In genomic region chr22:48575567-48576332, GRCh38 we compare ENCODE assay signal across 12 cellular contexts.
DNase-seq lines count a peak whose midpoint lies in the region; ATAC-seq and TF ChIP-seq lines count a peak whose summit lies in the region.
"Had no signal": no experiment of that assay in that cellular context is flagged by ENCODE, and none has a peak within 500 bp of the region (broad histone marks: within the 10 kb centered on the region; RNA-seq: fewer than 3 reads in every experiment).

No MANE protein-coding gene starts in this region.

- peaks cover 14% of the 10 kb centered on the region for H3K27me3 Mint-ChIP-seq in activated CD8-positive, alpha-beta T cell treated with anti-CD3 and anti-CD28 coated beads, Interleukin-2, amount 10 ng/mL, durations not matched to agents 7 days and 5 days (ENCODE audit: low read depth)
- peaks cover 24% of the 10 kb centered on the region for H3K27me3 Mint-ChIP-seq in activated CD8-positive, alpha-beta T cell treated with anti-CD3 and anti-CD28 coated beads for 36 hours
- H3K27me3 Mint-ChIP-seq in WTC11 (ENCODE audit: low read depth): peaks cover 17% of the 10 kb centered on the region

- H4K91ac ChIP-seq in mesenchymal stem cell (ENCODE audit: low read length): no peak overlapping the region

- H3K9me3 ChIP-seq in mesenchymal stem cell (ENCODE audit: control insufficient read depth, low read length): peaks cover 12% of the 10 kb centered on the region
- peaks cover 0 to 9% (median 0%) of the 10 kb centered on the region in 4 donors for H3K9me3 ChIP-seq in tibial nerve

- H3K36me3 ChIP-seq in mesenchymal stem cell (ENCODE audit: control insufficient read depth in 1 of 2, insufficient read depth in 2 of 2, low read depth in 1 of 2, low read length in 2 of 2) (no peaks in the 10 kb centered on the region), tibial nerve (no peaks in the 10 kb centered on the region)

- peaks cover 3% of the 10 kb centered on the region for H3K4me1 ChIP-seq in mesenchymal stem cell (ENCODE audit: control insufficient read depth, insufficient read depth, low read depth, low read length)
- H3K4me1 ChIP-seq in tibial nerve: peaks cover 0 to 48% (median 1%) of the 10 kb centered on the region in 4 donors

- H3K9me3 Mint-ChIP-seq in activated CD8-positive, alpha-beta T cell treated with anti-CD3 and anti-CD28 coated beads, Interleukin-2, amount 10 ng/mL, durations not matched to agents 7 days and 5 days (ENCODE audit: insufficient read depth): peaks cover 13% of the 10 kb centered on the region
- H3K9me3 Mint-ChIP-seq in activated CD8-positive, alpha-beta T cell treated with anti-CD3 and anti-CD28 coated beads for 36 hours: peaks cover 10% of the 10 kb centered on the region
- H3K9me3 Mint-ChIP-seq in WTC11: peaks cover 11% of the 10 kb centered on the region

- H3K18ac ChIP-seq in mesenchymal stem cell (ENCODE audit: low read depth in 1 of 2, low read length in 2 of 2): no peak overlapping the region

- H2AK5ac ChIP-seq in mesenchymal stem cell (ENCODE audit: low read length, severe bottlenecking): no peak overlapping the region

- no peak overlapping the region for H2BK15ac ChIP-seq in mesenchymal stem cell (ENCODE audit: low read depth, poor library complexity, severe bottlenecking)

- DNase-seq in activated CD8-positive, alpha-beta T cell treated with anti-CD3 and anti-CD28 coated beads, Interleukin-2, amount 10 ng/mL, durations not matched to agents 7 days and 5 days: no peak
- DNase-seq in activated CD8-positive, alpha-beta T cell treated with anti-CD3 and anti-CD28 coated beads for 36 hours: no peak
- no peak for DNase-seq in WTC11 (ENCODE audit: low spot score)
- DNase-seq in mesenchymal stem cell: no peak
- no peak for DNase-seq in tibial nerve (ENCODE audit: low spot score in 2 of 2)
- DNase-seq in HK-2 (ENCODE audit: unreplicated experiment): no peak
- DNase-seq in cerebellar nuclear complex (lab: John Stamatoyannopoulos, UW): no peak
- DNase-seq: Calu3; effector CD8-positive, alpha-beta T cell; IMR-90 had no signal

- no peaks in the 10 kb centered on the region for H3K36me3 Mint-ChIP-seq in activated CD8-positive, alpha-beta T cell treated with anti-CD3 and anti-CD28 coated beads, Interleukin-2, amount 10 ng/mL, durations not matched to agents 7 days and 5 days (ENCODE audit: low read depth)
- no peaks in the 10 kb centered on the region for H3K36me3 Mint-ChIP-seq in activated CD8-positive, alpha-beta T cell treated with anti-CD3 and anti-CD28 coated beads for 36 hours (ENCODE audit: low read depth)
- peaks cover 12% of the 10 kb centered on the region for H3K36me3 Mint-ChIP-seq in WTC11

- no peak overlapping the region for H2BK5ac ChIP-seq in mesenchymal stem cell (ENCODE audit: low read depth, low read length, poor library complexity, severe bottlenecking)

- intact Hi-C loops in activated CD8-positive, alpha-beta T cell treated with anti-CD3 and anti-CD28 coated beads for 36 hours (cut with micrococcal nuclease): loop anchor here (10.0 kb wide), 1 partner anchor 729 kb away; no protein-coding TSS in a partner anchor

- no peak for TF ChIP-seq POLR2A in tibial nerve (IDR thresholded peaks at IDR 0.05)

- H3K4me3 ChIP-seq in mesenchymal stem cell (ENCODE audit: insufficient read depth in 1 of 2, low read depth in 1 of 2, low read length in 2 of 2) (no peak overlapping the region), tibial nerve (peak overlapping the region; percentile 26 to 67 (median 34))

- H3K4ac ChIP-seq in mesenchymal stem cell (ENCODE audit: low read depth in 1 of 2, low read length in 2 of 2): no peak overlapping the region

- POLR2A ChIA-PET in activated CD8-positive, alpha-beta T cell treated with anti-CD3 and anti-CD28 coated beads, Interleukin-2, amount 10 ng/mL, durations not matched to agents 7 days and 5 days (lab: Charles Lee): no interaction called here
- POLR2A ChIA-PET in activated CD8-positive, alpha-beta T cell treated with anti-CD3 and anti-CD28 coated beads for 36 hours (lab: Charles Lee): no interaction called here
- POLR2A ChIA-PET in WTC11 (lab: Charles Lee): no interaction called here

- H3K9ac ChIP-seq in mesenchymal stem cell (ENCODE audit: low read length): no peak overlapping the region

- H2BK120ac ChIP-seq in mesenchymal stem cell (ENCODE audit: low read depth, low read length): no peak overlapping the region

- no peak overlapping the region for H2AFZ ChIP-seq in mesenchymal stem cell (ENCODE audit: low read depth, low read length)

- peaks cover 1% of the 10 kb centered on the region for H3K4me1 Mint-ChIP-seq in activated CD8-positive, alpha-beta T cell treated with anti-CD3 and anti-CD28 coated beads, Interleukin-2, amount 10 ng/mL, durations not matched to agents 7 days and 5 days (ENCODE audit: low read depth)
- H3K4me1 Mint-ChIP-seq in activated CD8-positive, alpha-beta T cell treated with anti-CD3 and anti-CD28 coated beads for 36 hours (ENCODE audit: low read depth): peaks cover 2% of the 10 kb centered on the region
- H3K4me1 Mint-ChIP-seq in WTC11: peaks cover 14% of the 10 kb centered on the region

- no peak overlapping the region for H3K14ac ChIP-seq in mesenchymal stem cell (ENCODE audit: low read length in 2 of 2)

- H4K8ac ChIP-seq in mesenchymal stem cell (ENCODE audit: low read length): no peak overlapping the region

- H3K27ac ChIP-seq in mesenchymal stem cell (ENCODE audit: low read length, poor library complexity, severe bottlenecking) (no peak overlapping the region), tibial nerve (peak overlapping the region; percentile 59 to 92 (median 68))

- H3K27me3 ChIP-seq in mesenchymal stem cell (ENCODE audit: control insufficient read depth in 1 of 2, insufficient read depth in 1 of 2, low read length in 2 of 2): peaks cover 34 to 40% of the 10 kb centered on the region in 2 experiments
- H3K27me3 ChIP-seq in tibial nerve: peaks cover 0 to 6% of the 10 kb centered on the region in 2 donors

- H3K4me3 Mint-ChIP-seq in activated CD8-positive, alpha-beta T cell treated with anti-CD3 and anti-CD28 coated beads, Interleukin-2, amount 10 ng/mL, durations not matched to agents 7 days and 5 days: no peak overlapping the region
- no peak overlapping the region for H3K4me3 Mint-ChIP-seq in activated CD8-positive, alpha-beta T cell treated with anti-CD3 and anti-CD28 coated beads for 36 hours
- H3K4me3 Mint-ChIP-seq in WTC11: no peak overlapping the region

- no peak overlapping the region for H3K23ac ChIP-seq in mesenchymal stem cell (ENCODE audit: low read length in 2 of 2)

- CTCF ChIA-PET in activated CD8-positive, alpha-beta T cell treated with anti-CD3 and anti-CD28 coated beads, Interleukin-2, amount 10 ng/mL, durations not matched to agents 7 days and 5 days (lab: Charles Lee): no interaction called here
- CTCF ChIA-PET in activated CD8-positive, alpha-beta T cell treated with anti-CD3 and anti-CD28 coated beads for 36 hours (lab: Charles Lee): no interaction called here
- CTCF ChIA-PET in WTC11 (lab: Charles Lee): interaction anchor here (1.5 to 2.1 kb wide), 3 partner anchors 124 to 730 kb away, joined by 8 to 9 read pairs (median 8); no protein-coding TSS in a partner anchor

- H2BK12ac ChIP-seq in mesenchymal stem cell (ENCODE audit: low read length in 2 of 2): no peak overlapping the region

- TF ChIP-seq EP300 in tibial nerve (IDR thresholded peaks at IDR 0.05): no peak

- ATAC-seq in activated CD8-positive, alpha-beta T cell treated with anti-CD3 and anti-CD28 coated beads, Interleukin-2, amount 10 ng/mL, durations not matched to agents 7 days and 5 days: peak; percentile 30
- no peak for ATAC-seq in activated CD8-positive, alpha-beta T cell treated with anti-CD3 and anti-CD28 coated beads for 36 hours
- ATAC-seq in WTC11 (peak; percentile 4; the same call in 1 of the 2 replicates), GM19397 (IDR thresholded peaks at IDR 0.05; ENCODE audit: unreplicated experiment) (no peak)

- no CpG with 5 or more reads among the region's 128 CpGs for WGBS in mesenchymal stem cell
- WGBS in tibial nerve, 2 donors: no CpG with 5 or more reads among the region's 128 CpGs

- H3K27ac Mint-ChIP-seq in activated CD8-positive, alpha-beta T cell treated with anti-CD3 and anti-CD28 coated beads, Interleukin-2, amount 10 ng/mL, durations not matched to agents 7 days and 5 days: no peak overlapping the region
- H3K27ac Mint-ChIP-seq in activated CD8-positive, alpha-beta T cell treated with anti-CD3 and anti-CD28 coated beads for 36 hours: no peak overlapping the region
- H3K27ac Mint-ChIP-seq in WTC11: no peak overlapping the region
- H3K27ac Mint-ChIP-seq: brain had no signal

- TF ChIP-seq CTCF in activated CD8-positive, alpha-beta T cell treated with anti-CD3 and anti-CD28 coated beads for 36 hours (IDR thresholded peaks at IDR 0.05): no peak
- TF ChIP-seq CTCF in WTC11 (IDR thresholded peaks at IDR 0.05) (no peak), tibial nerve (IDR thresholded peaks at IDR 0.05) (no peak)

- no peaks in the 10 kb centered on the region for H3K79me1 ChIP-seq in mesenchymal stem cell (replicated peaks; ENCODE audit: low read length, poor library complexity, severe bottlenecking)

- peak overlapping the region; percentile 54 for H3K4me2 ChIP-seq in mesenchymal stem cell (ENCODE audit: low read length, poor library complexity, severe bottlenecking)

TF ChIP-seq in WTC11, 78 proteins besides CTCF, POLR2A, EP300 and RAD21 (continues in another document):
- no peak for TF ChIP-seq ZNF219 (CRISPR knock-in tag; IDR thresholded peaks at IDR 0.05; ENCODE audit: borderline replicate concordance)
- TF ChIP-seq NR3C1 (CRISPR knock-in tag; conservative IDR thresholded peaks at IDR 0.05; ENCODE audit: low read depth): no peak
- TF ChIP-seq ATF1 (CRISPR knock-in tag; IDR thresholded peaks at IDR 0.05): no peak
- TF ChIP-seq ETV6 (CRISPR knock-in tag; IDR thresholded peaks at IDR 0.05): no peak
- no peak for TF ChIP-seq ZNF317 (CRISPR knock-in tag; IDR thresholded peaks at IDR 0.05; ENCODE audit: borderline replicate concordance, low read depth)
- no peak for TF ChIP-seq MYBL2 (CRISPR knock-in tag; IDR thresholded peaks at IDR 0.05)
- no peak for TF ChIP-seq NR2C2 (CRISPR knock-in tag; IDR thresholded peaks at IDR 0.05)
- TF ChIP-seq PRRX2 (CRISPR knock-in tag; IDR thresholded peaks at IDR 0.05): no peak
- no peak for TF ChIP-seq TEAD1 (CRISPR knock-in tag; IDR thresholded peaks at IDR 0.05)
- TF ChIP-seq NFATC4 (CRISPR knock-in tag; IDR thresholded peaks at IDR 0.05): no peak
- no peak for TF ChIP-seq RORB (CRISPR knock-in tag; IDR thresholded peaks at IDR 0.05)

Comparison
In these comparisons a context has a peak if more than half of its experiments do, and no peak if none do; other contexts are left out.
1. ATAC-seq: peak in activated CD8-positive, alpha-beta T cell treated with anti-CD3 and anti-CD28 coated beads, Interleukin-2, amount 10 ng/mL, durations not matched to agents 7 days and 5 days (single experiment) and WTC11 (single experiment); none in activated CD8-positive, alpha-beta T cell treated with anti-CD3 and anti-CD28 coated beads for 36 hours (single experiment) and GM19397 (single experiment).
2. H3K4me3 ChIP-seq: peak in tibial nerve (4 of 4); none in mesenchymal stem cell (0 of 2).